In the genomic region with DNA sequence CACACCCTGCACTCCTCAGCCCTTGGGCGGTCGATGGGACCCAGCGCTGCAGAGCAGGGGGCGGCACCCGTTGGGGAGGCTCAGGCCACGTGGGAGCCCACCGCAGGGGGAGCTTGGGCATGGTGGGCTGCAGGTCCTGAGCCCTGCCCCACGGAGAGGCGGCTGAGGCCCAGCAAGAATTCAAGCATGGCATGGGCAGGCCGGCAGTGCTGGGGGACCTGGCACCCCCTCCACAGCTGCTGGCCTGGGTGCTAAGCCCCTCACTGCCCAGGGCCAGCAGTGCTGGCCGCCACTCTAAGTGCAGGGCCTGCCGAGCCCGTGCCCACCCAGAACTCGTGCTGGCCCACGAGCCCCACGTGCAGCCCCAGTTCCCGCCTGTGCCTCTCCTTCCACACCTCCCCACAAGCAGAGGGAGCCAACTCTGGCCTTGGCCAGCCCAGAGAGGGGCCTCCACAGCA, we compare ENCODE assay signal across 8 cellular contexts.
"Had no signal": no experiment of that assay in that cellular context is flagged by ENCODE, and none has a peak within 500 bp of the region (broad histone marks: within the 10 kb centered on the region; RNA-seq: fewer than 3 reads in every experiment).

No MANE protein-coding gene starts in this region.

- H2AFZ ChIP-seq: GM23248 had no signal

- H3K4me3 ChIP-seq: GM23248, HAP-1 had no signal

- H3K4me1 ChIP-seq: HAP-1 had no signal

- H3K36me3 ChIP-seq: HAP-1 had no signal

- H3K9me3 ChIP-seq: HAP-1 had no signal

- H3K9ac ChIP-seq: GM23248 had no signal

- DNase-seq: GM23248, GOT3, H7, HFFc6, KBM-7 had no signal

- ATAC-seq: HCT116 had no signal

- FAIRE-seq: HTR-8/SVneo had no signal

- H3K27ac ChIP-seq: GM23248 had no signal
